32 cellular contexts compared by ENCODE assay signal in genomic region chr10:59754951-59755350, GRCh38. TPM values are rescaled to one million over a fixed set of nuclear protein-coding genes. Genes with fewer than 3 reads are reported as not detected.
"Had no signal": no experiment of that assay in that cellular context is flagged by ENCODE, and none has a peak within 500 bp of the region (broad histone marks: within the 10 kb centered on the region; RNA-seq: fewer than 3 reads in every experiment).

No MANE protein-coding gene starts in this region.

- H3K27ac ChIP-seq: SJSA1 had no signal

- H3K4me3 ChIP-seq: SJSA1 had no signal

- H3K27me3 ChIP-seq: SJSA1 had no signal

- ATAC-seq: activated CD4-positive, CD25-positive, alpha-beta regulatory T cell treated with anti-CD3 and anti-CD28 coated beads, Interleukin-2, amount 50 U/mL, for 24 hours; activated CD8-positive, alpha-beta T cell treated with anti-CD3 and anti-CD28 coated beads for 36 hours; activated T-cell treated with anti-CD3 and anti-CD28 coated beads, Interleukin-2, amount 50 U/mL, for 72 hours; Panc1; Right ventricle myocardium inferior; SK-N-SH treated with all-trans-retinoic acid at 6 μM for 48 hours had no signal

- H3K36me3 ChIP-seq: SJSA1 had no signal

- DNase-seq: activated CD4-positive, alpha-beta T cell treated with anti-CD3 and anti-CD28 coated beads for 4 hours; activated CD8-positive, alpha-beta memory T cell treated with anti-CD3 and anti-CD28 coated beads, Interleukin-2, amount 50 U/mL, for 4 hours; activated CD8-positive, alpha-beta T cell treated with anti-CD3 and anti-CD28 coated beads for 36 hours; activated gamma-delta T cell treated with Interleukin-2 at 50 U/mL for 16 hours; activated naive CD4-positive, alpha-beta T cell treated with anti-CD3 and anti-CD28 coated beads, Interleukin-2, amount 10 ng/mL, durations not matched to agents 7 days and 5 days; activated naive CD8-positive, alpha-beta T cell treated with anti-CD3 and anti-CD28 coated beads for 36 hours; activated T-cell treated with anti-CD3 and anti-CD28 coated beads, Interleukin-2, amount 50 U/mL, for 72 hours; anterior cingulate cortex; caudate nucleus; KG1; NCI-H1048; NCI-H1417; NCI-H1930; NCI-H2171; NCI-H2227 treated with DMSO at 0.1 percent for 48 hours; NCI-H446 treated with DMSO at 0.1 percent for 48 hours; NCI-H524 treated with DMSO at 0.1 percent for 48 hours; NCI-H748 treated with DMSO at 0.1 percent for 48 hours; NK-92 treated with Interleukin-12 subunit alpha and Interleukin-12 subunit beta, amount 100 ng/mL, for 24 hours; OCI-M1; RPMI8226; SW 1271 had no signal

- H3K9me3 ChIP-seq: SJSA1 had no signal

RNA-seq across cellular contexts. Expression of gene MRLN, which starts 1.7 kb away (rescaled TPM):
- total RNA-seq: activated CD8-positive, alpha-beta T cell treated with anti-CD3 and anti-CD28 coated beads for 36 hours; activated naive CD8-positive, alpha-beta T cell treated with anti-CD3 and anti-CD28 coated beads for 36 hours; activated T-cell treated with anti-CD3 and anti-CD28 coated beads, Interleukin-2, amount 50 U/mL, for 72 hours; activated T-helper 2 cell treated with anti-CD3 and anti-CD28 coated beads, Interferon-gamma antibody, Interleukin-2, Interleukin-4, amounts not matched to agents 10 μg/mL and 5 μg/mL and 100 μg/mL, durations not matched to agents 14 hours and 24 hours and 36 hours; LHCN-M2; M059J; Right ventricle myocardium inferior; SJSA1; T-helper 1 cell treated with Interleukin-12 subunit alpha and Interleukin-12 subunit beta and Interleukin-4 antibody, amounts not matched to agents 30 ng/mL and 1 ng/mL, for 36 hours had no signal
- polyA plus RNA-seq: IgD-negative memory B cell had no signal

RNA-seq across cellular contexts. Expression of gene SLC16A9, which starts 45.3 kb away (rescaled TPM):
- polyA plus RNA-seq: IgD-negative memory B cell had no signal
